ENCODE assay signal across 12 cellular contexts in the genomic region with DNA sequence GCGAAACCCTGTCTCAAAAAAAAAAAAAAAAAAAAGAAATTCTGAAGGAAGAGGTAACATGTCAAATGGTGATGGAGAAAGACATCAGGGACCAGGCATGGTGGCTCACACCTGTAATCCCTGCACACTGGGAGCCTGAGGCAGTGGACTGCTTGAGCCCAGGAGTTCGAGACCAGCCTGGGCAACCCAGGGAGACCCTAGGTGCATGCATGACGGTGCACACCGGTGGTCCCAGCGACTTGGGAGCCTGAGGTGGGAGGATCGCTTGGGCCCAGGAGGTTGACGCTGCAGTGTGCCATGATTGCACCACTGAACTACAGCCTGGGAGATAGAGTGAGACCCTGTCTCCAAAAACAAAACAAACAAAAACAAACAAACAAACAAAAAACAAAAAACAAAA.
DNase-seq lines count a peak whose midpoint lies in the region; ATAC-seq and TF ChIP-seq lines count a peak whose summit lies in the region.
"Had no signal": no experiment of that assay in that cellular context is flagged by ENCODE, and none has a peak within 500 bp of the region (broad histone marks: within the 10 kb centered on the region; RNA-seq: fewer than 3 reads in every experiment).

No MANE protein-coding gene starts in this region.

- no peaks in the 10 kb centered on the region for H3K9me3 Mint-ChIP-seq in activated naive CD4-positive, alpha-beta T cell treated with anti-CD3 and anti-CD28 coated beads, Interleukin-2, amount 50 U/mL, for 24 hours
- no peaks in the 10 kb centered on the region for H3K9me3 Mint-ChIP-seq in stimulated activated memory B cell treated with anti-CD40 and anti-IgM and Interleukin-4, amounts not matched to agents 10 μg/mL and 1 μg/mL and 100 μg/mL, for 72 hours

- in situ Hi-C loops in GM13977 (cut with MboI; ENCODE audit: low pct_unique_long_range_greater_than_20kb, low sequenced_read_pairs, unreplicated experiment) = loop anchor here (25.0 kb wide), 1 partner anchor 468 kb away; no protein-coding TSS in a partner anchor

- H3K36me3 ChIP-seq in iPS-18a (ENCODE audit: control insufficient read depth, low read depth, low read length) = peaks cover 6% of the 10 kb centered on the region
- H3K36me3 ChIP-seq: ovary had no signal

- H3K9me3 ChIP-seq in iPS-18a (ENCODE audit: control insufficient read depth, low read depth, low read length) = no peaks in the 10 kb centered on the region
- H3K9me3 ChIP-seq: ovary had no signal

- no peak for DNase-seq in activated naive CD4-positive, alpha-beta T cell treated with anti-CD3 and anti-CD28 coated beads, Interleukin-2, amount 50 U/mL, for 16 hours
- no peak for DNase-seq in GM13977 (ENCODE audit: low spot score)
- DNase-seq: activated CD4-positive, alpha-beta T cell treated with anti-CD3 and anti-CD28 coated beads, Interleukin-2, amount 50 U/mL, for 1 hour; NCI-H1092; OCI-M1; ovary had no signal

- TF ChIP-seq CTCF in VCaP (conservative IDR thresholded peaks at IDR 0.05) (no peak), GM13977 (IDR thresholded peaks at IDR 0.05; ENCODE audit: extremely low read depth, insufficient read depth, missing control alignments) (no peak)

- peaks cover 8% of the 10 kb centered on the region for H3K36me3 Mint-ChIP-seq in activated naive CD4-positive, alpha-beta T cell treated with anti-CD3 and anti-CD28 coated beads, Interleukin-2, amount 50 U/mL, for 24 hours
- H3K36me3 Mint-ChIP-seq in stimulated activated memory B cell treated with anti-CD40 and anti-IgM and Interleukin-4, amounts not matched to agents 10 μg/mL and 1 μg/mL and 100 μg/mL, for 72 hours = peaks cover 2% of the 10 kb centered on the region

- peak overlapping the region; percentile 89 for H3K4me3 Mint-ChIP-seq in activated naive CD4-positive, alpha-beta T cell treated with anti-CD3 and anti-CD28 coated beads, Interleukin-2, amount 50 U/mL, for 24 hours
- H3K4me3 Mint-ChIP-seq in stimulated activated memory B cell treated with anti-CD40 and anti-IgM and Interleukin-4, amounts not matched to agents 10 μg/mL and 1 μg/mL and 100 μg/mL, for 72 hours = peak overlapping the region; percentile 87

- H3K4me1 ChIP-seq in iPS-18a (ENCODE audit: control insufficient read depth, low read depth, low read length) = peaks cover 12% of the 10 kb centered on the region

- H3K27ac Mint-ChIP-seq in activated naive CD4-positive, alpha-beta T cell treated with anti-CD3 and anti-CD28 coated beads, Interleukin-2, amount 50 U/mL, for 24 hours = no peak overlapping the region
- H3K27ac Mint-ChIP-seq in stimulated activated memory B cell treated with anti-CD40 and anti-IgM and Interleukin-4, amounts not matched to agents 10 μg/mL and 1 μg/mL and 100 μg/mL, for 72 hours = no peak overlapping the region

- no peak for ATAC-seq in stimulated activated memory B cell treated with anti-CD40 and anti-IgM and Interleukin-4, amounts not matched to agents 10 μg/mL and 1 μg/mL and 100 μg/mL, for 72 hours
- ATAC-seq in GM18517 (IDR thresholded peaks at IDR 0.05; ENCODE audit: unreplicated experiment) = no peak
- ATAC-seq in GM21528 (IDR thresholded peaks at IDR 0.05; ENCODE audit: low FRiP score, unreplicated experiment) = no peak

- peaks cover 52% of the 10 kb centered on the region for H3K4me1 Mint-ChIP-seq in activated naive CD4-positive, alpha-beta T cell treated with anti-CD3 and anti-CD28 coated beads, Interleukin-2, amount 50 U/mL, for 24 hours
- peaks cover 40% of the 10 kb centered on the region for H3K4me1 Mint-ChIP-seq in stimulated activated memory B cell treated with anti-CD40 and anti-IgM and Interleukin-4, amounts not matched to agents 10 μg/mL and 1 μg/mL and 100 μg/mL, for 72 hours

- H3K27ac ChIP-seq in VCaP (peak overlapping the region; percentile 90; the same call in 1 of the 2 replicates), iPS-18a (ENCODE audit: low read length) (no peak overlapping the region)
- H3K27ac ChIP-seq: ovary had no signal

- H3K9ac ChIP-seq in iPS-18a (ENCODE audit: low read length) = peak overlapping the region; percentile 99

- no peaks in the 10 kb centered on the region for H3K27me3 Mint-ChIP-seq in activated naive CD4-positive, alpha-beta T cell treated with anti-CD3 and anti-CD28 coated beads, Interleukin-2, amount 50 U/mL, for 24 hours
- no peaks in the 10 kb centered on the region for H3K27me3 Mint-ChIP-seq in stimulated activated memory B cell treated with anti-CD40 and anti-IgM and Interleukin-4, amounts not matched to agents 10 μg/mL and 1 μg/mL and 100 μg/mL, for 72 hours

- H3K4me3 ChIP-seq in iPS-18a (ENCODE audit: low read length) = peak overlapping the region; percentile 99

- peaks cover 11% of the 10 kb centered on the region for H3K27me3 ChIP-seq in iPS-18a (ENCODE audit: control insufficient read depth, insufficient read depth, low read length)
- H3K27me3 ChIP-seq: ovary had no signal
